In the genomic region with DNA sequence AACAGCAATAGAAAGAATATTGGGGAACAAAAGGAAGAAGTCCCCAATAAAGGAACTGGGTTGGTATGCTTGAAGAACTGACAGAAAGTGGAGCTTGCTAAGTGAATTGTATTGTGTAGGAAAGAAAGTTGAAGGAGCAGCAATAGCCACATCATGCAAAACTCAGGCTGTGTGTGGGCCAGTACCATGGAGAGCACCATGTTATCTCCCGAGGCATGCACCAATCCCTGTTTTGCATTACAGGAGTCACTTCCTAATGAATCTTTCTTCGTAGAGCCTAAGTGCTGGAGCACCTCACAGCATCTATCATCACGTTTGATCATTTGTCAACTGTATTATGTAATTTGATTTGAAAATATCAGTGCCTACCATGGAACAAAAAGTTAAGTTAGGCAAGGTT, we compare ENCODE assay signal across 14 cellular contexts.
DNase-seq lines count a peak whose midpoint lies in the region; ATAC-seq, FAIRE-seq and TF ChIP-seq lines count a peak whose summit lies in the region.
"Had no signal": no experiment of that assay in that cellular context is flagged by ENCODE, and none has a peak within 500 bp of the region (broad histone marks: within the 10 kb centered on the region; RNA-seq: fewer than 3 reads in every experiment).

No MANE protein-coding gene starts in this region.

- no peak for TF ChIP-seq EP300 in HepG2 (IDR thresholded peaks at IDR 0.05; ENCODE audit: low read depth in 2 of 2, low read length in 2 of 2)
- TF ChIP-seq EP300 in HepG2 (CRISPR knock-in tag; IDR thresholded peaks at IDR 0.05; ENCODE audit: borderline replicate concordance): no peak

- in situ Hi-C loops in HepG2 (cut with HindIII; ENCODE audit: extremely low pct_ligation_motif_present, low pct_unique_long_range_greater_than_20kb): loop anchor here (25.0 kb wide), 1 partner anchor 1620 kb away; no protein-coding TSS in a partner anchor
- in situ Hi-C loops in astrocyte of the cerebellum (cut with HindIII; ENCODE audit: low sequenced_read_pairs): no loop called here

- CTCF ChIA-PET in HepG2 (lab: Yijun Ruan, JAX; ENCODE audit: low intra/inter-chr PET ratio, low total read pairs): no interaction called here

- DNase-seq in HepG2 (ENCODE audit: low spot score): no peak
- no peak for DNase-seq in right lobe of liver
- peak; percentile 12 for DNase-seq in astrocyte of the cerebellum (ENCODE audit: low read depth)
- DNase-seq in iPS-NIHi7 (ENCODE audit: extremely low spot score): peak; percentile 72
- no peak for DNase-seq in type B pancreatic cell (ENCODE audit: extremely low spot score, unreplicated experiment)
- no peak for DNase-seq in stimulated activated CD4-positive, alpha-beta T cell treated with anti-CD3 and anti-CD28 coated beads, Interleukin-2, amount 100 ng/mL, for 24 hours
- no peak for DNase-seq in stimulated activated CD4-positive, alpha-beta T cell treated with anti-CD3 and anti-CD28 coated beads, Interleukin-4, amount 100 ng/mL, for 1 hour
- no peak for DNase-seq in activated gamma-delta T cell (lab: John Stamatoyannopoulos, UW)
- DNase-seq: activated CD8-positive, alpha-beta memory T cell treated with anti-CD3 and anti-CD28 coated beads, Interleukin-2, amount 50 U/mL, for 48 hours; naive thymus-derived CD4-positive, alpha-beta T cell; NCI-H226; Peyer's patch had no signal

- no peaks in the 10 kb centered on the region for H3K9me3 Mint-ChIP-seq in type B pancreatic cell

- H3K27me3 Mint-ChIP-seq in type B pancreatic cell: peaks cover 26% of the 10 kb centered on the region

- H4K20me1 ChIP-seq in HepG2 (ENCODE audit: insufficient read depth, low read length): no peaks in the 10 kb centered on the region

- intact Hi-C loops in HepG2 (cut with micrococcal nuclease; ENCODE audit: unreplicated experiment): no loop called here
- intact Hi-C loops in right lobe of liver (cut with DNase I): no loop called here

- no peak overlapping the region for H3K9ac ChIP-seq in HepG2 (ENCODE audit: insufficient read depth, low read depth, low read length)

- TF ChIP-seq RAD21 in HepG2 (CRISPR knock-in tag; IDR thresholded peaks at IDR 0.05): no peak

- no peaks in the 10 kb centered on the region for H3K27me3 ChIP-seq in HepG2 (ENCODE audit: control insufficient read depth in 1 of 2, insufficient read depth in 2 of 2, low read length in 2 of 2)
- H3K27me3 ChIP-seq in right lobe of liver: no peaks in the 10 kb centered on the region
- H3K27me3 ChIP-seq: Peyer's patch had no signal

- no peak overlapping the region for H3K27ac Mint-ChIP-seq in type B pancreatic cell
- H3K27ac Mint-ChIP-seq: naive thymus-derived CD4-positive, alpha-beta T cell had no signal

- H3K79me2 ChIP-seq in HepG2 (ENCODE audit: insufficient read depth, low read length): no peaks in the 10 kb centered on the region

- FAIRE-seq in HepG2 (lab: Jason Lieb, UNC): no peak

- TF ChIP-seq POLR2A in HepG2 (IDR thresholded peaks at IDR 0.05; ENCODE audit: insufficient read depth in 1 of 2, low read depth in 2 of 2, low read length in 2 of 2): no peak
- TF ChIP-seq POLR2A in right lobe of liver (IDR thresholded peaks at IDR 0.05): no peak

- no peaks in the 10 kb centered on the region for H3K4me1 Mint-ChIP-seq in type B pancreatic cell (ENCODE audit: unreplicated experiment)
- H3K4me1 Mint-ChIP-seq: naive thymus-derived CD4-positive, alpha-beta T cell had no signal

- no peak overlapping the region for H2AFZ ChIP-seq in HepG2 (ENCODE audit: low read length)

- BruUV-seq in HepG2 (replicated peaks; lab: Mats Ljungman, UMichigan): no TSS peak

- no peak overlapping the region for H3K4me3 ChIP-seq in HepG2 (replicated peaks in 1 of 3; ENCODE audit: insufficient read depth in 1 of 3, low read depth in 2 of 3, low read length in 3 of 3)
- H3K4me3 ChIP-seq in right lobe of liver: no peak overlapping the region
- H3K4me3 ChIP-seq in astrocyte of the cerebellum (ENCODE audit: low read depth, low read length): no peak overlapping the region
- H3K4me3 ChIP-seq: Peyer's patch, skin epidermis, thoracic aorta had no signal

- H3K4me3 Mint-ChIP-seq in type B pancreatic cell: no peak overlapping the region
- H3K4me3 Mint-ChIP-seq: naive thymus-derived CD4-positive, alpha-beta T cell had no signal

- H3K9me3 ChIP-seq in HepG2 (ENCODE audit: low read length): no peaks in the 10 kb centered on the region
- H3K9me3 ChIP-seq in right lobe of liver: no peaks in the 10 kb centered on the region
- H3K9me3 ChIP-seq: Peyer's patch, thoracic aorta had no signal

- H3K27ac ChIP-seq in HepG2 (ENCODE audit: extremely low read length, insufficient read depth, low read length): no peak overlapping the region
- H3K27ac ChIP-seq in right lobe of liver: no peak overlapping the region
- H3K27ac ChIP-seq: Peyer's patch, skin epidermis, thoracic aorta had no signal

- no peak overlapping the region for H3K4me2 ChIP-seq in HepG2 (ENCODE audit: low read depth, low read length)

- H3K36me3 Mint-ChIP-seq in type B pancreatic cell: no peaks in the 10 kb centered on the region
- H3K36me3 Mint-ChIP-seq: naive thymus-derived CD4-positive, alpha-beta T cell had no signal

- no peak for TF ChIP-seq CTCF in HepG2 (CRISPR knock-in tag; IDR thresholded peaks at IDR 0.05)
- no peak for TF ChIP-seq CTCF in right lobe of liver (IDR thresholded peaks at IDR 0.05)
- no peak for TF ChIP-seq CTCF in astrocyte of the cerebellum (IDR thresholded peaks at IDR 0.05; ENCODE audit: low read depth, low read length, missing control alignments)
- no peak for TF ChIP-seq CTCF in type B pancreatic cell (conservative IDR thresholded peaks at IDR 0.05)

- ATAC-seq in HepG2 (no peak), right lobe of liver (no peak)
- ATAC-seq: naive thymus-derived CD4-positive, alpha-beta T cell had no signal

- 6% methylated on average over 3 of the region's 3 CpGs for WGBS in HepG2 (ENCODE audit: low lambda C conversion rate)
- WGBS in right lobe of liver (ENCODE audit: insufficient coverage, low coverage, low lambda C conversion rate, missing lambda C conversion rate): 0% methylated on average over 3 of the region's 3 CpGs

- H3K36me3 ChIP-seq in HepG2 (replicated peaks in 1 of 2; ENCODE audit: control insufficient read depth in 1 of 2, insufficient read depth in 2 of 2, low read length in 2 of 2) (no peaks in the 10 kb centered on the region), right lobe of liver (no peaks in the 10 kb centered on the region)
- H3K36me3 ChIP-seq: Peyer's patch, thoracic aorta had no signal

- POLR2A ChIA-PET in HepG2 (lab: Yijun Ruan, JAX): no interaction called here

- H3K4me1 ChIP-seq in HepG2 (ENCODE audit: insufficient read depth, low read length): no peaks in the 10 kb centered on the region
- no peaks in the 10 kb centered on the region for H3K4me1 ChIP-seq in right lobe of liver
- H3K4me1 ChIP-seq: Peyer's patch had no signal

TF ChIP-seq in HepG2, 621 proteins besides CTCF, POLR2A, EP300 and RAD21 (continues in another document):
- TF ChIP-seq ZFP36 (IDR thresholded peaks at IDR 0.05; ENCODE audit: borderline replicate concordance, low read depth, low read length, partially characterized antibody): no peak
- TF ChIP-seq, protein P1, sequence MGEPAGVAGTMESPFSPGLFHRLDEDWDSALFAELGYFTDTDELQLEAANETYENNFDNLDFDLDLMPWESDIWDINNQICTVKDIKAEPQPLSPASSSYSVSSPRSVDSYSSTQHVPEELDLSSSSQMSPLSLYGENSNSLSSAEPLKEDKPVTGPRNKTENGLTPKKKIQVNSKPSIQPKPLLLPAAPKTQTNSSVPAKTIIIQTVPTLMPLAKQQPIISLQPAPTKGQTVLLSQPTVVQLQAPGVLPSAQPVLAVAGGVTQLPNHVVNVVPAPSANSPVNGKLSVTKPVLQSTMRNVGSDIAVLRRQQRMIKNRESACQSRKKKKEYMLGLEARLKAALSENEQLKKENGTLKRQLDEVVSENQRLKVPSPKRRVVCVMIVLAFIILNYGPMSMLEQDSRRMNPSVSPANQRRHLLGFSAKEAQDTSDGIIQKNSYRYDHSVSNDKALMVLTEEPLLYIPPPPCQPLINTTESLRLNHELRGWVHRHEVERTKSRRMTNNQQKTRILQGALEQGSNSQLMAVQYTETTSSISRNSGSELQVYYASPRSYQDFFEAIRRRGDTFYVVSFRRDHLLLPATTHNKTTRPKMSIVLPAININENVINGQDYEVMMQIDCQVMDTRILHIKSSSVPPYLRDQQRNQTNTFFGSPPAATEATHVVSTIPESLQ (CRISPR knock-in tag; conservative IDR thresholded peaks at IDR 0.05): no peak
- TF ChIP-seq, protein P2, sequence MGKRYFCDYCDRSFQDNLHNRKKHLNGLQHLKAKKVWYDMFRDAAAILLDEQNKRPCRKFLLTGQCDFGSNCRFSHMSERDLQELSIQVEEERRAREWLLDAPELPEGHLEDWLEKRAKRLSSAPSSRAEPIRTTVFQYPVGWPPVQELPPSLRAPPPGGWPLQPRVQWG (CRISPR knock-in tag; IDR thresholded peaks at IDR 0.05; ENCODE audit: borderline replicate concordance, low read depth): no peak
- peak; percentile 93 for TF ChIP-seq MIER2 (CRISPR knock-in tag; IDR thresholded peaks at IDR 0.05)
- TF ChIP-seq SAP130 (CRISPR knock-in tag; IDR thresholded peaks at IDR 0.05; ENCODE audit: low read depth): no peak
- no peak for TF ChIP-seq ZNF672 (CRISPR knock-in tag; IDR thresholded peaks at IDR 0.05)
- no peak for TF ChIP-seq GPN1 (CRISPR knock-in tag; IDR thresholded peaks at IDR 0.05; ENCODE audit: borderline replicate concordance)
- TF ChIP-seq, protein P3, sequence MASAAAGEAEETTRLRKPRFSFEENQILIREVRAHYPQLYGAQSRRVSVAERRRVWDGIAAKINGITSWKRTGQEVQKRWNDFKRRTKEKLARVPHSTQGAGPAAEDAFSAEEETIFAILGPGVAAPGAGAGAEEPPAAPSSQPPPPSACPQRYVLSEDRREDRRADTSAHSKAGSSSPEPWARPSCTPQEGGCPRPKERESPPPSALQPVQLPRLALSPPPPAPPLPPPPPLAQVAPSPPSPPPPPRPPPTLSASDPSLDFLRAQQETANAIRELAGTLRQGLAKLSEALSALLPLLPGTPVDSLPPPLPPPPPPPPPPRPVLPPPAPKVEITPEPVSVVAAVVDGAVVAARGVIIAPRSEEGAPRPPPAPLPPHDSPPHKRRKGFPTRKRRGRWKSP (CRISPR knock-in tag; IDR thresholded peaks at IDR 0.05): no peak

Comparison
In these comparisons a context has a peak if more than half of its experiments do, and no peak if none do; other contexts are left out.
1. DNase-seq: peak in astrocyte of the cerebellum (single experiment) and iPS-NIHi7 (single experiment); none in HepG2 (single experiment), right lobe of liver (0 of 3), type B pancreatic cell (single experiment), stimulated activated CD4-positive, alpha-beta T cell treated with anti-CD3 and anti-CD28 coated beads, Interleukin-2, amount 100 ng/mL, for 24 hours (0 of 2), stimulated activated CD4-positive, alpha-beta T cell treated with anti-CD3 and anti-CD28 coated beads, Interleukin-4, amount 100 ng/mL, for 1 hour (single experiment) and activated gamma-delta T cell (single experiment).